1 cellular context compared by ENCODE assay signal in genomic region chr17:20080513-20080912, GRCh38.
TF ChIP-seq lines count a peak whose summit lies in the region.

No MANE protein-coding gene starts in this region.

TF ChIP-seq in WTC11, 78 proteins besides CTCF, POLR2A, EP300 and RAD21 (continued from another document):
- TF ChIP-seq AR (CRISPR knock-in tag; IDR thresholded peaks at IDR 0.05) = no peak
- no peak for TF ChIP-seq KAT7 (CRISPR knock-in tag; IDR thresholded peaks at IDR 0.05; ENCODE audit: borderline replicate concordance)
- no peak for TF ChIP-seq ZNF416 (CRISPR knock-in tag; IDR thresholded peaks at IDR 0.05)
